Comparison of ENCODE assay signal across 9 cellular contexts in genomic region chr7:131554880-131555516, GRCh38. TPM values are rescaled to one million over a fixed set of nuclear protein-coding genes. Genes with fewer than 3 reads are reported as not detected.
DNase-seq lines count a peak whose midpoint lies in the region; ATAC-seq, FAIRE-seq and TF ChIP-seq lines count a peak whose summit lies in the region.
"Had no signal": no experiment of that assay in that cellular context is flagged by ENCODE, and none has a peak within 500 bp of the region (broad histone marks: within the 10 kb centered on the region; RNA-seq: fewer than 3 reads in every experiment).

No MANE protein-coding gene starts in this region.

- peak overlapping the region; percentile 10 to 89 (median 31) for H3K27ac Mint-ChIP-seq in brain

- H3K4me3 ChIP-seq in heart left ventricle (peak overlapping the region; percentile 46 to 94 (median 88)), muscle layer of duodenum (ENCODE audit: low read depth in 1 of 2, low read length in 2 of 2) (peak overlapping the region; percentile 47 to 71)

- H3K27me3 Mint-ChIP-seq in brain, result peaks cover 50% of the 10 kb centered on the region

- H3K36me3 Mint-ChIP-seq in brain, result no peaks in the 10 kb centered on the region

- peak overlapping the region; percentile 88 to 90 (median 89) for H3K4me3 Mint-ChIP-seq in brain

- ATAC-seq in heart left ventricle (no peak), Right ventricle myocardium superior (ENCODE audit: poor library complexity) (no peak), GM18907 (IDR thresholded peaks at IDR 0.05; ENCODE audit: unreplicated experiment) (no peak)

- no peak for FAIRE-seq in GM12891 (lab: Jason Lieb, UNC)

- peaks cover 49% of the 10 kb centered on the region for H3K4me1 Mint-ChIP-seq in brain

- DNase-seq in heart left ventricle (no peak), Right ventricle myocardium superior (no peak), GM12891 (ENCODE audit: insufficient read length, low spot score) (no peak), midbrain (lab: John Stamatoyannopoulos, UW) (no peak), GM13977 (ENCODE audit: low spot score) (no peak)
- DNase-seq: adrenal gland had no signal

- H3K27ac ChIP-seq in heart left ventricle (peak overlapping the region; percentile 74 to 96 (median 92)), muscle layer of duodenum (ENCODE audit: low read length) (no peak overlapping the region)

- in situ Hi-C loops in GM13977 (cut with MboI; ENCODE audit: low pct_unique_long_range_greater_than_20kb, low sequenced_read_pairs, unreplicated experiment), result no loop called here

- TF ChIP-seq CTCF in heart left ventricle (IDR thresholded peaks at IDR 0.05), result no peak
- TF ChIP-seq CTCF in brain (conservative IDR thresholded peaks at IDR 0.05), result no peak
- no peak for TF ChIP-seq CTCF in GM13977 (IDR thresholded peaks at IDR 0.05; ENCODE audit: extremely low read depth, insufficient read depth, missing control alignments)

- H3K4me1 ChIP-seq in heart left ventricle, result peaks cover 0 to 53% (median 38%) of the 10 kb centered on the region in 12 donors
- peaks cover 0 to 19% of the 10 kb centered on the region in 2 donors for H3K4me1 ChIP-seq in muscle layer of duodenum (ENCODE audit: control insufficient read depth in 1 of 2, insufficient read depth in 2 of 2, low read length in 2 of 2)

- no peaks in the 10 kb centered on the region for H3K9me3 ChIP-seq in heart left ventricle
- H3K9me3 ChIP-seq in muscle layer of duodenum (ENCODE audit: control insufficient read depth in 1 of 2, low read length in 2 of 2), result no peaks in the 10 kb centered on the region
- H3K9me3 ChIP-seq: adrenal gland had no signal

- no peak for TF ChIP-seq POLR2A in heart left ventricle (IDR thresholded peaks at IDR 0.05)
- TF ChIP-seq POLR2A in GM12891 (IDR thresholded peaks at IDR 0.05; ENCODE audit: low read depth, low read length), result no peak

- H3K36me3 ChIP-seq in heart left ventricle, result no peaks in the 10 kb centered on the region
- H3K36me3 ChIP-seq in muscle layer of duodenum (ENCODE audit: control insufficient read depth in 1 of 2, insufficient read depth in 2 of 2, low read length in 2 of 2), result no peaks in the 10 kb centered on the region
- H3K36me3 ChIP-seq: adrenal gland had no signal

- intact Hi-C loops in heart left ventricle (cut with DNase I), result loop anchor here in 7 of 10 donors (2.0 to 10.0 kb wide), 8 partner anchors 43 to 100 kb away; no protein-coding TSS in a partner anchor
- intact Hi-C loops in Right ventricle myocardium superior (cut with DNase I), result loop anchor here (5.0 kb wide), 1 partner anchor 43 kb away; no protein-coding TSS in a partner anchor

- H3K27me3 ChIP-seq in heart left ventricle (peaks cover 0 to 25% (median 0%) of the 10 kb centered on the region in 9 donors), muscle layer of duodenum (ENCODE audit: low read depth, low read length) (no peaks in the 10 kb centered on the region)
- H3K27me3 ChIP-seq: adrenal gland had no signal

- H3K9me3 Mint-ChIP-seq in brain, result peaks cover 0 to 4% (median 0%) of the 10 kb centered on the region in 5 experiments

- WGBS in heart left ventricle, 4 donors, result 43 to 72% (median 61%) methylated on average over 12 of the region's 12 CpGs

TF ChIP-seq in GM12891, 5 proteins besides CTCF, POLR2A, EP300 and RAD21:
- TF ChIP-seq SPI1 (IDR thresholded peaks at IDR 0.05; ENCODE audit: low read depth, low read length) (no peak), TAF1 (IDR thresholded peaks at IDR 0.05; ENCODE audit: low read depth, low read length) (no peak), PAX5 (IDR thresholded peaks at IDR 0.05; ENCODE audit: insufficient read depth, low read length, severe bottlenecking) (no peak), POLR2AphosphoS5 (IDR thresholded peaks at IDR 0.05; ENCODE audit: low read depth, low read length) (no peak), POU2F2 (IDR thresholded peaks at IDR 0.05; ENCODE audit: low read depth, low read length) (no peak)
TF ChIP-seq in GM12891: peak in this region for 0.

RNA-seq across cellular contexts. Expression of gene PODXL, which starts 1.4 kb away (rescaled TPM):
- total RNA-seq in heart left ventricle (100 to 1,000 TPM in 1 of 9 donors, 10 to 100 TPM in 8; 57.7 to 230 (median 75.1) TPM), Right ventricle myocardium superior (57.1 TPM)
- polyA plus RNA-seq in heart left ventricle (10 to 100 TPM; 30.9 to 64.6 TPM), brain (ENCODE audit: insufficient read depth, low read depth, low replicate concordance) (39.8 TPM)
- polyA plus RNA-seq in GM12891 (2012; ENCODE audit: low read depth, missing spikeins), result 0.40 TPM
